27 cellular contexts compared by ENCODE assay signal in the genomic region with DNA sequence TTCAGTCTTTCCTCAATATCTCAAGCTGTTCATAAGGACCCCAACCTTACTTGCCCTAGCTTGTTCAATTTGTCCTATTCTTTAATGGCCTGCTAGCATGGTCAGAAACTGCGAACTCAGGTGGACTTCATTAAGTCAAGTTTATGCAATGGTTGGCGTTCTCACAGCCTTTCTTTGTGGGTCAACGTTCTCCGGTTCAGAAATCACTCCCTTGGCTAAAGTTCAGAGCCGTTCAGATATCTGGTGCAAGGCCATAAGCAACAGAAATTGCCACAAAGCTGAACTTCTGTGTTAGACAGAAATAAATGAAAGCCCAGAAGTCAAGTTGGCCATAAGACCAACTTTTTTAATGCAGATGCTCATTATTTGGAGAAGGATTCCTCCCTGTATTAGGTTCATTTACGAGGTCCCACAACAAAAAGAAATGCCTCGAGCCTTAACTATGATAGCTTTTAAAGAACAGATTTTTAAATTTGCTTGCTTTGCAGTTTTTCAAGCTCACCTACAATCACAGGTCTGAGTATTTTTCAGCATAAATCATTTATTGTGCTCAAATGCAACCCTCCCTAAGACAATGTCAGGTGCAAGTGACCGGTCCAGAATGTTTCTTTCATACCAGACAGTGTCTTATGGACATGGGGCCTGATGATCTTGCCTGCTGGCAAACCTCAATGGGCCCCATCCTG.
"Had no signal": no experiment of that assay in that cellular context is flagged by ENCODE, and none has a peak within 500 bp of the region (broad histone marks: within the 10 kb centered on the region; RNA-seq: fewer than 3 reads in every experiment).

No MANE protein-coding gene starts in this region.

- H3K9me3 ChIP-seq: adrenal gland, body of pancreas, breast epithelium, SJSA1, SK-N-SH had no signal

- ATAC-seq: activated CD4-positive, CD25-positive, alpha-beta regulatory T cell treated with anti-CD3 and anti-CD28 coated beads, Interleukin-2, amount 50 U/mL, for 24 hours; activated naive CD4-positive, alpha-beta T cell treated with anti-CD3 and anti-CD28 coated beads, Interleukin-2, amount 50 U/mL, for 72 hours; activated T-cell treated with anti-CD3 and anti-CD28 coated beads, Interleukin-2, amount 50 U/mL, for 4 hours; body of pancreas; Panc1; WTC11 had no signal

- H3K9ac ChIP-seq: SK-N-SH had no signal

- H3K27me3 ChIP-seq: adrenal gland, body of pancreas, breast epithelium, SJSA1 had no signal

- DNase-seq: activated CD4-positive, alpha-beta memory T cell treated with anti-CD3 and anti-CD28 coated beads for 36 hours; activated CD4-positive, alpha-beta T cell treated with anti-CD3 and anti-CD28 coated beads for 4 hours; activated CD4-positive, alpha-beta T cell treated with anti-CD3 and anti-CD28 coated beads, Interleukin-2, amount 50 U/mL, for 1 hour; activated CD8-positive, alpha-beta memory T cell treated with anti-CD3 and anti-CD28 coated beads, Interleukin-2, amount 50 U/mL, for 4 hours; activated gamma-delta T cell treated with Interleukin-2 at 50 U/mL for 16 hours; activated naive CD4-positive, alpha-beta T cell treated with anti-CD3 and anti-CD28 coated beads for 36 hours; activated T-cell treated with anti-CD3 and anti-CD28 coated beads for 4 hours; activated T-cell treated with anti-CD3 and anti-CD28 coated beads, Interleukin-2, amount 50 U/mL, for 4 hours; adrenal gland; body of pancreas; cerebellar nuclear complex; NCI-H1092 treated with DMSO at 0.1 percent for 48 hours; NCI-H1417 treated with DMSO at 0.1 percent for 48 hours; NCI-H1694 treated with DMSO at 0.1 percent for 48 hours; NCI-H2029; NCI-H345; NCI-H524 treated with DMSO at 0.1 percent for 48 hours; SHP77 treated with DMSO at 0.1 percent for 48 hours; SK-N-SH had no signal

- H3K4me3 ChIP-seq: adrenal gland, body of pancreas, breast epithelium, SJSA1 had no signal

- H3K4me2 ChIP-seq: SK-N-SH had no signal

- FAIRE-seq: astrocyte, TTC549 had no signal

- H3K4me1 ChIP-seq: adrenal gland, breast epithelium had no signal

- H3K27ac ChIP-seq: adrenal gland, body of pancreas, breast epithelium, SJSA1 had no signal

- H3K36me3 ChIP-seq: adrenal gland, breast epithelium, SJSA1 had no signal
